In the genomic region with DNA sequence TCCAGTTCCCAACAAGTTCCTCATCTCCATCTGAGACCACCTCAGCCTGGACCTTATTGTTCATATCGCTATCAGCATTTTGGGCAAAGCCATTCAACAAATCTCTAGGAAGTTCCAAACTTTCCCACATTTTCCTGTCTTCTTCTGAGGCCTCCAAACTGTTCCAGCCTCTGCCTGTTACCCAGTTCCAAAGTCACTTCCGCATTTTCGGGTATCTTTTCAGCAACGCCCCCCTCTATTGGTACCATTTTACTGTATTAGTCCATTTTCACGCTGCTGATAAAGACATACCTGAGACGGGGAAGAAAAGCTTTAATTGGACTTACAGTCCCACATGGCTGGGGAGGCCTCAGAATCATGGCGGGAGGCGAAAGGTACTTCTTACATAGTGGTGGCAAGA, we compare ENCODE assay signal across 10 cellular contexts. TPM values are rescaled to one million over a fixed set of nuclear protein-coding genes. Genes with fewer than 3 reads are reported as not detected.
"Had no signal": no experiment of that assay in that cellular context is flagged by ENCODE, and none has a peak within 500 bp of the region (broad histone marks: within the 10 kb centered on the region; RNA-seq: fewer than 3 reads in every experiment).

No MANE protein-coding gene starts in this region.

RNA-seq across cellular contexts. Expression of a gene that starts 13.6 kb away (rescaled TPM):
- total RNA-seq: activated B cell treated with CpG ODN at 0.5 μM for 24 hours; activated CD4-positive, alpha-beta memory T cell treated with anti-CD3 and anti-CD28 coated beads for 36 hours; activated CD4-positive, alpha-beta memory T cell treated with anti-CD3 and anti-CD28 coated beads, Interleukin-2, amount 10 ng/mL, durations not matched to agents 7 days and 5 days; activated CD4-positive, alpha-beta T cell treated with anti-CD3 and anti-CD28 coated beads for 36 hours; activated CD4-positive, alpha-beta T cell treated with anti-CD3 and anti-CD28 coated beads, Interleukin-2, amount 10 ng/mL, durations not matched to agents 24 days and 14 days; activated CD4-positive, alpha-beta T cell treated with anti-CD3 and anti-CD28 coated beads, Interleukin-2, amount 10 ng/mL, durations not matched to agents 7 days and 5 days; activated CD8-positive, alpha-beta memory T cell treated with anti-CD3 and anti-CD28 coated beads for 36 hours; T-helper 1 cell treated with Interleukin-12 subunit alpha and Interleukin-12 subunit beta and Interleukin-4 antibody, amounts not matched to agents 30 ng/mL and 1 ng/mL, for 36 hours; T-helper 17 cell; T-helper 2 cell treated with Interferon-gamma antibody and Interleukin-4, amounts not matched to agents 100 ng/mL and 5 ng/mL, for 36 hours had no signal
